In genomic region chr7:102107474-102108104, GRCh38 we compare ENCODE assay signal across 20 cellular contexts.
"Had no signal": no experiment of that assay in that cellular context is flagged by ENCODE, and none has a peak within 500 bp of the region (broad histone marks: within the 10 kb centered on the region; RNA-seq: fewer than 3 reads in every experiment).

No MANE protein-coding gene starts in this region.

- H3K4me3 ChIP-seq: adrenal gland, Peyer's patch had no signal

- DNase-seq: activated CD4-positive, alpha-beta T cell treated with anti-CD3 and anti-CD28 coated beads, Interleukin-2, amount 10 ng/mL, durations not matched to agents 24 days and 14 days; activated CD4-positive, alpha-beta T cell treated with anti-CD3 and anti-CD28 coated beads, Interleukin-2, amount 50 U/mL, for 48 hours; activated CD4-positive, CD25-positive, alpha-beta regulatory T cell treated with anti-CD3 and anti-CD28 coated beads, Interleukin-2, amount 50 U/mL, for 72 hours; activated naive CD4-positive, alpha-beta T cell treated with anti-CD3 and anti-CD28 coated beads, Interleukin-2, amount 50 U/mL, for 16 hours; activated naive CD8-positive, alpha-beta T cell treated with anti-CD3 and anti-CD28 coated beads, Interleukin-2, amount 10 ng/mL, durations not matched to agents 7 days and 5 days; activated T-cell treated with anti-CD3 and anti-CD28 coated beads for 4 hours; anterior cingulate cortex; caudate nucleus; Kasumi-1; KBM-7; NCI-H1105 treated with DMSO at 0.1 percent for 48 hours; NCI-H146; NCI-H187 treated with DMSO at 0.1 percent for 48 hours; NCI-H2081 treated with DMSO at 0.1 percent for 48 hours; NCI-H446; NCI-H524; SHP77 treated with DMSO at 0.1 percent for 48 hours had no signal

- H3K27me3 ChIP-seq: adrenal gland, Peyer's patch had no signal

- H3K9me3 ChIP-seq: adrenal gland, Peyer's patch had no signal

- ATAC-seq: activated T-helper 17 cell treated with anti-CD3 and anti-CD28 coated beads, Interleukin-2, amount 50 U/mL, for 72 hours had no signal

- H3K27ac ChIP-seq: adrenal gland, Peyer's patch had no signal

- H3K4me1 ChIP-seq: adrenal gland, Peyer's patch had no signal
